In genomic region chr5:73120222-73121108, GRCh38 we compare ENCODE assay signal across 8 cellular contexts. TPM values are rescaled to one million over a fixed set of nuclear protein-coding genes. Genes with fewer than 3 reads are reported as not detected.
DNase-seq lines count a peak whose midpoint lies in the region; ATAC-seq and TF ChIP-seq lines count a peak whose summit lies in the region.

Gene TMEM171, plus strand, starts transcription at chr5:73120575. Its CDS starts 2,799 bp downstream, at chr5:73123374.

- in situ Hi-C loops in astrocyte of the spinal cord (cut with HindIII; ENCODE audit: low sequenced_read_pairs), result no loop called here

- no peak for TF ChIP-seq POLR2A in sigmoid colon (IDR thresholded peaks at IDR 0.05)

- no peaks in the 10 kb centered on the region for H3K9me3 ChIP-seq in right atrium auricular region
- no peaks in the 10 kb centered on the region for H3K9me3 ChIP-seq in iPS-18c (ENCODE audit: control insufficient read depth, insufficient read depth, low read length)
- H3K9me3 ChIP-seq in sigmoid colon, result no peaks in the 10 kb centered on the region

- 1 to 2% methylated on average over 94 of the region's 94 CpGs for WGBS in sigmoid colon, 2 donors

- intact Hi-C loops in Right ventricle myocardium superior (cut with DNase I), result no loop called here
- intact Hi-C loops in sigmoid colon (cut with DNase I), result no loop called here

- TF ChIP-seq CTCF in right atrium auricular region (IDR thresholded peaks at IDR 0.05) (no peak), astrocyte of the spinal cord (IDR thresholded peaks at IDR 0.05; ENCODE audit: low read depth, low read length) (no peak), sigmoid colon (IDR thresholded peaks at IDR 0.05) (no peak)

- H3K4me1 ChIP-seq in right atrium auricular region (peaks cover 0 to 7% of the 10 kb centered on the region in 2 donors), sigmoid colon (peaks cover 0 to 13% (median 11%) of the 10 kb centered on the region in 4 donors)

- no peaks in the 10 kb centered on the region for H3K36me3 ChIP-seq in right atrium auricular region
- H3K36me3 ChIP-seq in sigmoid colon, result no peaks in the 10 kb centered on the region

- H3K4me3 ChIP-seq in right atrium auricular region (peak within 1 kb of the TSS in 1 of 2 donors; percentile 48), astrocyte of the spinal cord (ENCODE audit: low read depth, low read length) (peak within 1 kb of the TSS; percentile 69), iPS-18c (ENCODE audit: insufficient read depth, low read depth, low read length) (peak within 1 kb of the TSS; percentile 52), sigmoid colon (peak within 1 kb of the TSS in 3 of 4 donors; percentile 36 to 46 (median 45))

- no peak for TF ChIP-seq EP300 in sigmoid colon (IDR thresholded peaks at IDR 0.05)

- ATAC-seq in Right ventricle myocardium superior (ENCODE audit: poor library complexity), result peak; percentile 81
- ATAC-seq in HG02588 (IDR thresholded peaks at IDR 0.05; ENCODE audit: unreplicated experiment), result no peak
- no peak for ATAC-seq in HG02981 (IDR thresholded peaks at IDR 0.05; ENCODE audit: unreplicated experiment)

- H3K27me3 ChIP-seq in right atrium auricular region (no peaks in the 10 kb centered on the region), sigmoid colon (peaks cover 8 to 46% (median 35%) of the 10 kb centered on the region in 3 donors)

- DNase-seq in Right ventricle myocardium superior, result peak; percentile 47
- DNase-seq in right atrium auricular region (ENCODE audit: low spot score), result no peak
- peak; percentile 37 for DNase-seq in astrocyte of the spinal cord (ENCODE audit: low read depth, low spot score)
- DNase-seq in sigmoid colon, result no peak
- no peak for DNase-seq in GM19238 (ENCODE audit: insufficient read length, low spot score)

- H3K27ac ChIP-seq in right atrium auricular region, result no peak within 1 kb of the TSS
- H3K27ac ChIP-seq in sigmoid colon, result peak within 1 kb of the TSS in 1 of 4 donors; percentile 19

RNA-seq across cellular contexts. Expression of gene TMEM171, which starts in this region (rescaled TPM):
- total RNA-seq in Right ventricle myocardium superior, result not detected
- under 1 TPM in 1 of 2 donors, not detected in 1; 0.59 TPM for total RNA-seq in right atrium auricular region
- not detected for total RNA-seq in sigmoid colon
- 10 to 100 TPM; 21.7 to 49.9 (median 46.8) TPM for polyA plus RNA-seq in sigmoid colon

Comparison
In these comparisons a context has a peak if more than half of its experiments do, and no peak if none do; other contexts are left out.
1. Peak in DNase-seq and ATAC-seq in Right ventricle myocardium superior; RNA of the gene not detected or under 1 TPM.